8 cellular contexts compared by ENCODE assay signal in genomic region chr19:6108721-6109633, GRCh38. TPM values are rescaled to one million over a fixed set of nuclear protein-coding genes. Genes with fewer than 3 reads are reported as not detected.
DNase-seq lines count a peak whose midpoint lies in the region; ATAC-seq, FAIRE-seq and TF ChIP-seq lines count a peak whose summit lies in the region.

No MANE protein-coding gene starts in this region.

- peak overlapping the region; percentile 22 for H2BK12ac ChIP-seq in neuronal stem cell (ENCODE audit: low read length)

- H4K8ac ChIP-seq in neuronal stem cell (ENCODE audit: low read depth, low read length): no peak overlapping the region

- peaks cover 6% of the 10 kb centered on the region for H3K36me3 Mint-ChIP-seq in type B pancreatic cell

- peak overlapping the region; percentile 73 for H2AK5ac ChIP-seq in neuronal stem cell (ENCODE audit: low read depth, low read length)

- ATAC-seq in foreskin keratinocyte (no peak), HG02884 (IDR thresholded peaks at IDR 0.05; ENCODE audit: unreplicated experiment) (no peak), GM18505 (IDR thresholded peaks at IDR 0.05; ENCODE audit: unreplicated experiment) (no peak)

- H2BK15ac ChIP-seq in neuronal stem cell (ENCODE audit: low read length): no peak overlapping the region

- H3K27me3 ChIP-seq in NT2/D1 (ENCODE audit: insufficient read depth, insufficient read length): peaks cover 28% of the 10 kb centered on the region
- H3K27me3 ChIP-seq in foreskin keratinocyte: no peaks in the 10 kb centered on the region
- peaks cover 0 to 20% (median 9%) of the 10 kb centered on the region in 3 experiments for H3K27me3 ChIP-seq in neuronal stem cell (ENCODE audit: control insufficient read depth in 3 of 3, insufficient read depth in 3 of 3, low read depth in 1 of 3, low read length in 3 of 3)

- no peak overlapping the region for H4K91ac ChIP-seq in neuronal stem cell (ENCODE audit: low read depth, low read length, poor library complexity)

- no peak for TF ChIP-seq CTCF in foreskin keratinocyte (conservative IDR thresholded peaks at IDR 0.05)
- peak; percentile 14 for TF ChIP-seq CTCF in type B pancreatic cell (conservative IDR thresholded peaks at IDR 0.05)

- H3K9ac ChIP-seq in NT2/D1 (ENCODE audit: insufficient read length, low read depth): peak overlapping the region; percentile 29
- H3K9ac ChIP-seq in neuronal stem cell (ENCODE audit: low read depth, low read length, poor library complexity): peak overlapping the region; percentile 40

- H3K4me1 ChIP-seq in NT2/D1 (ENCODE audit: insufficient read depth, insufficient read length) (peaks cover 3% of the 10 kb centered on the region), foreskin keratinocyte (peaks cover 10% of the 10 kb centered on the region), neuronal stem cell (ENCODE audit: control insufficient read depth in 2 of 2, insufficient read depth in 1 of 2, low read depth in 1 of 2, low read length in 2 of 2) (peaks cover 4 to 8% of the 10 kb centered on the region in 2 donors)

- FAIRE-seq in GM12891 (lab: Jason Lieb, UNC): peak; percentile 59

- H3K18ac ChIP-seq in neuronal stem cell (ENCODE audit: low read length): peak overlapping the region; percentile 86

- H3K27me3 Mint-ChIP-seq in type B pancreatic cell: peaks cover 19% of the 10 kb centered on the region

- H3K27ac Mint-ChIP-seq in type B pancreatic cell: peak overlapping the region; percentile 84

- no CpG with 5 or more reads among the region's 47 CpGs for WGBS in neuronal stem cell (ENCODE audit: extremely low coverage in 2 of 2, insufficient read length in 2 of 2, insufficient replicate concordance in 1 of 2), 2 donors

- TF ChIP-seq POLR2A in GM12891 (IDR thresholded peaks at IDR 0.05; ENCODE audit: low read depth, low read length) (no peak), GM18505 (IDR thresholded peaks at IDR 0.05; ENCODE audit: borderline replicate concordance, extremely low read depth, insufficient read depth, insufficient read length) (no peak)

- H2BK120ac ChIP-seq in neuronal stem cell (ENCODE audit: low read depth, low read length): no peak overlapping the region

- peak overlapping the region; percentile 86 for H3K4me2 ChIP-seq in neuronal stem cell (ENCODE audit: insufficient read depth, low read length, poor library complexity, severe bottlenecking)

- H3K4me3 ChIP-seq in NT2/D1 (ENCODE audit: insufficient read length, low read depth) (peak overlapping the region; percentile 41), neuronal stem cell (ENCODE audit: low read length in 2 of 2) (peak overlapping the region; percentile 48 to 84)

- H3K23ac ChIP-seq in neuronal stem cell (ENCODE audit: low read depth, low read length, poor library complexity): peak overlapping the region; percentile 50

- H3K79me1 ChIP-seq in neuronal stem cell (ENCODE audit: low read depth, low read length): peaks cover 2% of the 10 kb centered on the region

- H3K27ac ChIP-seq in foreskin keratinocyte: peak overlapping the region; percentile 87
- no peak overlapping the region for H3K27ac ChIP-seq in neuronal stem cell (replicated peaks; ENCODE audit: low read length)

- DNase-seq in GM12891 (ENCODE audit: insufficient read length, low spot score) (no peak), NT2/D1 (ENCODE audit: low read depth, low spot score) (no peak), foreskin keratinocyte (peak in 1 of 2 donors; percentile 57), neuronal stem cell (ENCODE audit: low spot score) (no peak), type B pancreatic cell (ENCODE audit: extremely low spot score, unreplicated experiment) (no peak)
- DNase-seq in activated effector memory CD4-positive, alpha-beta T cell treated with Interleukin-2 at 50 U/mL for 16 hours: peak; percentile 39

- peak overlapping the region; percentile 83 for H2AFZ ChIP-seq in neuronal stem cell (ENCODE audit: low read length)

- no peak overlapping the region for H2BK5ac ChIP-seq in neuronal stem cell (ENCODE audit: low read length)

- no peak overlapping the region for H3K4ac ChIP-seq in neuronal stem cell (ENCODE audit: low read length)

- H3K14ac ChIP-seq in neuronal stem cell (ENCODE audit: low read length): no peak overlapping the region

- no peaks in the 10 kb centered on the region for H3K36me3 ChIP-seq in NT2/D1 (ENCODE audit: insufficient read depth, insufficient read length, low read length)
- no peaks in the 10 kb centered on the region for H3K36me3 ChIP-seq in neuronal stem cell (replicated peaks in 1 of 2; ENCODE audit: control insufficient read depth in 2 of 2, insufficient read depth in 2 of 2, low read length in 2 of 2)

- H3K9me3 Mint-ChIP-seq in type B pancreatic cell: no peaks in the 10 kb centered on the region

- H3K4me3 Mint-ChIP-seq in type B pancreatic cell: peak overlapping the region; percentile 94

- H3K4me1 Mint-ChIP-seq in type B pancreatic cell (ENCODE audit: unreplicated experiment): peaks cover 21% of the 10 kb centered on the region

- no peaks in the 10 kb centered on the region for H3K9me3 ChIP-seq in NT2/D1 (ENCODE audit: insufficient read depth, low read length)
- H3K9me3 ChIP-seq in neuronal stem cell (replicated peaks in 1 of 2; ENCODE audit: control insufficient read depth in 2 of 2, insufficient read depth in 1 of 2, low read depth in 1 of 2, low read length in 2 of 2): no peaks in the 10 kb centered on the region

TF ChIP-seq in GM12891, 5 proteins besides CTCF, POLR2A, EP300 and RAD21:
- TF ChIP-seq POLR2AphosphoS5 (IDR thresholded peaks at IDR 0.05; ENCODE audit: low read depth, low read length) (no peak), TAF1 (IDR thresholded peaks at IDR 0.05; ENCODE audit: low read depth, low read length) (no peak), PAX5 (IDR thresholded peaks at IDR 0.05; ENCODE audit: insufficient read depth, low read length, severe bottlenecking) (no peak), POU2F2 (IDR thresholded peaks at IDR 0.05; ENCODE audit: low read depth, low read length) (no peak), SPI1 (IDR thresholded peaks at IDR 0.05; ENCODE audit: low read depth, low read length) (no peak)
TF ChIP-seq in GM12891: peak in this region for 0.

RNA-seq across cellular contexts. Expression of gene RFX2, which starts 1.3 kb away (rescaled TPM):
- polyA plus RNA-seq in GM12891 (2012; ENCODE audit: low read depth, missing spikeins): 1.8 TPM
- total RNA-seq in foreskin keratinocyte (12.8 and 15.0 TPM in 2 replicates), type B pancreatic cell (ENCODE audit: low replicate concordance) (7.0 and 18.0 TPM in 2 replicates)
- polyA plus RNA-seq in foreskin keratinocyte: 10.1 and 10.4 TPM in 2 replicates
- 9.4 TPM for polyA plus RNA-seq in neuronal stem cell (2013, experiment 1 of 2)
- 11.1 TPM for polyA plus RNA-seq in neuronal stem cell (2013, experiment 2 of 2)

RNA-seq across cellular contexts. Expression of gene ACSBG2, which starts 26.5 kb away (rescaled TPM):
- 0.09 TPM for polyA plus RNA-seq in GM12891 (2012; ENCODE audit: low read depth, missing spikeins)
- total RNA-seq in foreskin keratinocyte: not detected in 2 replicates
- not detected in 2 replicates for polyA plus RNA-seq in foreskin keratinocyte
- polyA plus RNA-seq in neuronal stem cell (2013, experiment 1 of 2): not detected
- polyA plus RNA-seq in neuronal stem cell (2013, experiment 2 of 2): not detected
- not detected in 2 replicates for total RNA-seq in type B pancreatic cell (ENCODE audit: low replicate concordance)
